In the genomic region with DNA sequence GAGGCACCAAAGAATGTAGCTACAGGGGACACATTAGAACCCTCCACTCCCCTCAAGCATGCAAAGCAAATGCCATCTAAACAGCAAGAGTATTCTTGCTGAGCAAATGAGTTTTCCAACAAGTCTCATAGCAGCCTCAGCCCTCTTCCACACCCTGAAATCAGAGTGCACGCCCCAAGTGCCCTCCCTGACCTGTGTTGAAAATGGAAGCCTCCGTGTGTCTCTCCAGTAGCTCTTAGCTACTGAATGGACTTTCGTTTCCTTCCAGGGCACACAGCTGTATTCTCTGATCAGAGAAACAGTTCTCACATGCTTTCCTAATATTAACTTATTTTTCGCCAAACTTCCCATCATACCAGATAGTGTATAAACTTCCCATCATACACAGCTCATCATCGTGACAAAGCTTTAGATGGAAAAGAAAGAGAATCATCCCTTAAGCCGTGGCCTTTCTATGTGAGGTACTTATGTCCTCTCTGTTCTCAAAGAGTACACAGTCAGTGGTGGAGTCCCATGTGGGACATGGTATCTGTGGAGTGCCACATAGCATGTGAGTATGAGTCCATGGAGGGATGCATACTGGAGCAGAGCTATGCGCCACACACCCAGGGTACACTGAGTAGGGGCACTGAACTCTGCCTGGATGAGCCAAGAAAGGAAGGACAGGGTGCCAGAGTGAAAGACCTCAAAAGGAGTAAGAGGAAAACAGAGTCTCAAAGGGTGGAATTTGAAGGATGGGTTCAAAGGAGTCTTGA, we compare ENCODE assay signal across 8 cellular contexts.
"Had no signal": no experiment of that assay in that cellular context is flagged by ENCODE, and none has a peak within 500 bp of the region (broad histone marks: within the 10 kb centered on the region; RNA-seq: fewer than 3 reads in every experiment).

No MANE protein-coding gene starts in this region.

- H3K36me3 Mint-ChIP-seq: IgD-negative memory B cell had no signal

- H3K27ac ChIP-seq: GM23248, HL-60 had no signal

- DNase-seq: GM23248, GOT3, H7, HFFc6, KBM-7 had no signal

- H3K27ac Mint-ChIP-seq: HFFc6, IgD-negative memory B cell had no signal

- H3K4me1 Mint-ChIP-seq: IgD-negative memory B cell had no signal

- H3K4me3 Mint-ChIP-seq: HFFc6, IgD-negative memory B cell had no signal

- H3K4me1 ChIP-seq: HAP-1 had no signal

- H3K36me3 ChIP-seq: HAP-1 had no signal

- H3K9me3 ChIP-seq: HAP-1 had no signal

- H3K9ac ChIP-seq: GM23248 had no signal

- H2AFZ ChIP-seq: GM23248 had no signal

- H3K4me3 ChIP-seq: GM23248, HAP-1 had no signal
